ENCODE assay signal across 1 cellular context in the genomic region with DNA sequence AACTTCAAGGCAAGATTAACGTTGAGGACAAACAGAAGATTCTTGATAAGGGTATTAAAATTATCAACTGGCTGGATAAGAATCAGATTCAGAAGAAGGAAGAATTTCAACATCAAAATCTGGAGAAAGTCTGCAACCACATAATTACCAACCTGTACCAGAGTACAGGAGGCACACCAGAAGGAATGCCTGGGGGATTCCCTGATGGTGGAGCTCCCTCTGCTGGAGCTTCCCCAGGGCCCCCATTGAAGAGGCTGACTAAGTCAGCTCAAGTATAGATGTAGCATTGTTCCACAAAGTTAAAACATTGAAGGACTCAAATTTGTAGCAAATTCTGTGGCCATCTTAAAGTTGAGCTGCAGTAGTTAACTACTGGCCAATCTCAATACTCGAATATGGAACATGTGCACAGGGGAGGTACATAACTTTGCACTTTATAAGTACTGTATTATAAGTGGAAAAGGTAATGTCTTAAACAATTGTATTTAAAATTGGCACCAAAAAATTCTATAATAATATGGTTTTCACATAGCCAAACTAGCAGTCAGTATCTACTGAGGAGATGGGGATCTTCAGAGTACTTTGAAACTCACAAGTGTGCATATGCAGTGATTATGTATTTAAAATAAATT.
TF ChIP-seq lines count a peak whose summit lies in the region.

No MANE protein-coding gene starts in this region.

TF ChIP-seq in H1, 55 proteins besides CTCF, POLR2A, EP300 and RAD21 (continued from another document):
- TF ChIP-seq TCF12 (IDR thresholded peaks at IDR 0.05; ENCODE audit: low read depth, low read length) (no peak), EZH2 (IDR thresholded peaks at IDR 0.05; ENCODE audit: low read depth, low read length, severe bottlenecking) (no peak), TEAD4 (IDR thresholded peaks at IDR 0.05; ENCODE audit: low read depth, low read length) (peak; percentile 39; the same call in 1 of the 2 replicates)
